ENCODE assay signal across 8 cellular contexts in genomic region chr20:45415822-45416637, GRCh38. TPM values are rescaled to one million over a fixed set of nuclear protein-coding genes. Genes with fewer than 3 reads are reported as not detected.
A peak's percentile ranks its signal among the peaks of the same experiment; 100 is the strongest.
DNase-seq lines count a peak whose midpoint lies in the region; ATAC-seq and TF ChIP-seq lines count a peak whose summit lies in the region.

Gene PIGT (plus strand): TSS chr20:45416141. CDS start chr20:45416157, 16 bp downstream.

- POLR2A ChIA-PET in CD4-positive, alpha-beta memory T cell (lab: Charles Lee; ENCODE audit: partially characterized antibody), result interaction anchor here (0.9 to 6.7 kb wide), 13 partner anchors 10 to 555 kb away, joined by 3 to 121 read pairs (median 6); partner anchors contain the start of genes PCIF1, SDC4, SYS1 and ZNF335
- POLR2A ChIA-PET in activated CD8-positive, alpha-beta T cell treated with anti-CD3 and anti-CD28 coated beads, Interleukin-2, amount 10 ng/mL, durations not matched to agents 7 days and 5 days (lab: Charles Lee), result interaction anchor here (0.8 to 2.2 kb wide), 14 partner anchors 8 to 98 kb away, joined by 3 to 19 read pairs (median 6); partner anchors contain the start of genes DBNDD2, SDC4 and SYS1

- CTCF ChIA-PET in CD4-positive, alpha-beta memory T cell (lab: Charles Lee; ENCODE audit: partially characterized antibody), result interaction anchor here (0.7 to 3.9 kb wide), 11 partner anchors 9 to 383 kb away, joined by 3 to 31 read pairs (median 4); partner anchors contain the start of gene SYS1
- CTCF ChIA-PET in activated CD8-positive, alpha-beta T cell treated with anti-CD3 and anti-CD28 coated beads, Interleukin-2, amount 10 ng/mL, durations not matched to agents 7 days and 5 days (lab: Charles Lee), result interaction anchor here (0.6 to 5.5 kb wide), 9 partner anchors 9 to 55 kb away, joined by 3 to 33 read pairs (median 8); partner anchors contain the start of gene SYS1

- no peaks in the 10 kb centered on the region for H3K9me3 Mint-ChIP-seq in CD4-positive, alpha-beta memory T cell
- no peaks in the 10 kb centered on the region for H3K9me3 Mint-ChIP-seq in activated CD8-positive, alpha-beta T cell treated with anti-CD3 and anti-CD28 coated beads, Interleukin-2, amount 10 ng/mL, durations not matched to agents 7 days and 5 days (ENCODE audit: insufficient read depth)

- peaks cover 23 to 51% (median 35%) of the 10 kb centered on the region in 4 donors for H3K4me1 Mint-ChIP-seq in CD4-positive, alpha-beta memory T cell
- H3K4me1 Mint-ChIP-seq in activated CD8-positive, alpha-beta T cell treated with anti-CD3 and anti-CD28 coated beads, Interleukin-2, amount 10 ng/mL, durations not matched to agents 7 days and 5 days (ENCODE audit: low read depth), result peaks cover 42% of the 10 kb centered on the region

- intact Hi-C loops in CD4-positive, alpha-beta memory T cell (cut with micrococcal nuclease), result loop anchor here (1.0 kb wide), 4 partner anchors 9 to 53 kb away; partner anchors contain the start of gene SYS1

- H3K4me1 ChIP-seq in CD4-positive, alpha-beta memory T cell (ENCODE audit: insufficient read depth, low read length), result peaks cover 27% of the 10 kb centered on the region

- H3K36me3 Mint-ChIP-seq in CD4-positive, alpha-beta memory T cell, result peaks cover 20 to 48% of the 10 kb centered on the region in 2 donors
- peaks cover 27% of the 10 kb centered on the region for H3K36me3 Mint-ChIP-seq in activated CD8-positive, alpha-beta T cell treated with anti-CD3 and anti-CD28 coated beads, Interleukin-2, amount 10 ng/mL, durations not matched to agents 7 days and 5 days (ENCODE audit: low read depth)

- H3K4me3 Mint-ChIP-seq in CD4-positive, alpha-beta memory T cell, result peak within 1 kb of the TSS; percentile 95 to 99 (median 96)
- peak within 1 kb of the TSS; percentile 93 for H3K4me3 Mint-ChIP-seq in activated CD8-positive, alpha-beta T cell treated with anti-CD3 and anti-CD28 coated beads, Interleukin-2, amount 10 ng/mL, durations not matched to agents 7 days and 5 days

- H3K36me3 ChIP-seq in CD4-positive, alpha-beta memory T cell (ENCODE audit: insufficient read depth, low read length), result peaks cover 29% of the 10 kb centered on the region

- peak within 1 kb of the TSS; percentile 91 for H3K27ac ChIP-seq in CD4-positive, alpha-beta memory T cell (ENCODE audit: low read depth, low read length)
- H3K27ac ChIP-seq in HL-60 (replicated peaks), result peak within 1 kb of the TSS; percentile 88

- DNase-seq in CD4-positive, alpha-beta memory T cell, result peak; percentile 91 to 96 (median 93)
- DNase-seq in HL-60 (ENCODE audit: low read depth in 1 of 2, low spot score in 1 of 2), result peak; percentile 65 to 91
- DNase-seq in NK-92 (lab: John Stamatoyannopoulos, UW; ENCODE audit: unreplicated experiment), result peak; percentile 53
- peak; percentile 92 for DNase-seq in activated CD8-positive, alpha-beta T cell treated with anti-CD3 and anti-CD28 coated beads, Interleukin-2, amount 10 ng/mL, durations not matched to agents 7 days and 5 days
- DNase-seq in effector CD4-positive, alpha-beta T cell, result peak; percentile 88
- DNase-seq in lung microvascular endothelial cell (ENCODE audit: low read depth in 2 of 2), result peak; percentile 89 to 92
- DNase-seq in stimulated activated CD4-positive, alpha-beta T cell treated with anti-CD3 and anti-CD28 coated beads, TNF-alpha, amount 100 ng/mL, for 4 hours (ENCODE audit: low read depth in 3 of 3), result peak; percentile 57 to 82 (median 76)

- peak; percentile 71 for ATAC-seq in GM19452 (IDR thresholded peaks at IDR 0.05; ENCODE audit: unreplicated experiment)
- peak; percentile 97 for ATAC-seq in activated CD8-positive, alpha-beta T cell treated with anti-CD3 and anti-CD28 coated beads, Interleukin-2, amount 10 ng/mL, durations not matched to agents 7 days and 5 days

- H3K9me3 ChIP-seq in CD4-positive, alpha-beta memory T cell (ENCODE audit: control insufficient read depth in 1 of 2, low read length in 2 of 2), result no peaks in the 10 kb centered on the region

- TF ChIP-seq CTCF in HL-60 (IDR thresholded peaks at IDR 0.05; ENCODE audit: insufficient read depth, low read length), result no peak

- H3K4me3 ChIP-seq in CD4-positive, alpha-beta memory T cell (ENCODE audit: low read length in 2 of 2), result peak within 1 kb of the TSS; percentile 51 to 87
- peak within 1 kb of the TSS; percentile 95 for H3K4me3 ChIP-seq in HL-60 (replicated peaks; ENCODE audit: insufficient read depth, low read length)

- no peaks in the 10 kb centered on the region for H3K27me3 ChIP-seq in CD4-positive, alpha-beta memory T cell (ENCODE audit: insufficient read depth, low read length)
- H3K27me3 ChIP-seq in HL-60 (ENCODE audit: insufficient read depth, poor library complexity, severe bottlenecking), result no peaks in the 10 kb centered on the region

- H3K27ac Mint-ChIP-seq in CD4-positive, alpha-beta memory T cell, result peak within 1 kb of the TSS; percentile 96 to 99 (median 98)
- peak within 1 kb of the TSS; percentile 90 for H3K27ac Mint-ChIP-seq in activated CD8-positive, alpha-beta T cell treated with anti-CD3 and anti-CD28 coated beads, Interleukin-2, amount 10 ng/mL, durations not matched to agents 7 days and 5 days

- no peaks in the 10 kb centered on the region for H3K27me3 Mint-ChIP-seq in CD4-positive, alpha-beta memory T cell
- H3K27me3 Mint-ChIP-seq in activated CD8-positive, alpha-beta T cell treated with anti-CD3 and anti-CD28 coated beads, Interleukin-2, amount 10 ng/mL, durations not matched to agents 7 days and 5 days (ENCODE audit: low read depth), result peaks cover 2% of the 10 kb centered on the region

RNA-seq across cellular contexts. Expression of gene PIGT, which starts in this region (rescaled TPM):
- total RNA-seq in CD4-positive, alpha-beta memory T cell, result 10 to 100 TPM; 81.9 to 84.5 TPM
- 10 to 100 TPM; 85.6 to 92.2 TPM for polyA plus RNA-seq in CD4-positive, alpha-beta memory T cell
- total RNA-seq in activated CD8-positive, alpha-beta T cell treated with anti-CD3 and anti-CD28 coated beads, Interleukin-2, amount 10 ng/mL, durations not matched to agents 7 days and 5 days, result 10 to 100 TPM; 59.6 to 62.4 TPM
- 17.4 and 22.2 TPM in 2 replicates for total RNA-seq in lung microvascular endothelial cell

Comparison
In these comparisons a context has a peak if more than half of its experiments do, and no peak if none do; other contexts are left out.
1. Peak in every context shown above with its lines: DNase-seq, ATAC-seq, H3K4me3 ChIP-seq and H3K27ac ChIP-seq.